In the genomic region with DNA sequence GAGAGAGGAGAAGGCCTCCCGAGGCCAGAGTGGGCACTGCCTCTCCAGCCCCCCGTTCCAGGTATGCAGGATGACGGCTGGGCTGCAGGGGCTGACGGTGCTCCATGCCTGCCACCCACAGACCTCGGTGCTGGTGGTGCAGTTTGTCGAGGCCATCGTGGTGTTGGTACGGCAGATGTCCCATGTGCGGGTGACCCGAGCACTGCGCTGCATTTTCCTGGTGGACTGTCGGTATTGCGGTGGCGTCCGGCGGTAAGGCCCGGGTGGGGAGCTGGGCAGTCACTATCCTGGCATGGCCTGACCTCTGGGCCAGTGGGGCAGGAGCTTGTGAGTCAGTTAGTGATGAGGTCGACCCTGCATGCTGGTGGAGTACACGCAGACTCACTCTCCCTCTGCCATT, we compare ENCODE assay signal across 25 cellular contexts.
"Had no signal": no experiment of that assay in that cellular context is flagged by ENCODE, and none has a peak within 500 bp of the region (broad histone marks: within the 10 kb centered on the region; RNA-seq: fewer than 3 reads in every experiment).

No MANE protein-coding gene starts in this region.

- H3K27ac ChIP-seq: esophagus muscularis mucosa, foreskin keratinocyte, stomach, thyroid gland, upper lobe of left lung had no signal

- H3K27me3 ChIP-seq: esophagus muscularis mucosa, foreskin keratinocyte, stomach, thyroid gland, upper lobe of left lung had no signal

- H3K4me3 ChIP-seq: esophagus muscularis mucosa, stomach, thyroid gland, upper lobe of left lung had no signal

- ATAC-seq: activated CD8-positive, alpha-beta T cell treated with anti-CD3 and anti-CD28 coated beads for 36 hours; activated naive CD4-positive, alpha-beta T cell treated with anti-CD3 and anti-CD28 coated beads, Interleukin-2, amount 50 U/mL, for 72 hours; foreskin keratinocyte; naive thymus-derived CD8-positive, alpha-beta T cell; sciatic nerve; SK-N-SH treated with all-trans-retinoic acid at 6 μM for 48 hours; stimulated activated naive B cell treated with anti-CD40 and anti-IgM and Interleukin-4, amounts not matched to agents 10 μg/mL and 1 μg/mL and 100 μg/mL, for 72 hours; WTC11 had no signal

- H3K9me3 ChIP-seq: esophagus muscularis mucosa, stomach, thyroid gland, upper lobe of left lung had no signal

- H3K27ac Mint-ChIP-seq: activated CD8-positive, alpha-beta T cell treated with anti-CD3 and anti-CD28 coated beads for 36 hours; activated T-helper 2 cell treated with anti-CD3 and anti-CD28 coated beads, Interferon-gamma antibody, Interleukin-2, Interleukin-4, amounts not matched to agents 10 μg/mL and 5 μg/mL and 100 μg/mL, durations not matched to agents 14 hours and 24 hours and 36 hours; stimulated activated naive B cell treated with anti-CD40 and anti-IgM and Interleukin-4, amounts not matched to agents 10 μg/mL and 1 μg/mL and 100 μg/mL, for 72 hours; WTC11 had no signal

- DNase-seq: activated CD4-positive, alpha-beta T cell treated with anti-CD3 and anti-CD28 coated beads, Interleukin-2, amount 50 U/mL, for 1 hour; activated CD8-positive, alpha-beta T cell treated with anti-CD3 and anti-CD28 coated beads for 36 hours; activated naive CD4-positive, alpha-beta T cell; activated T-cell treated with anti-CD3 and anti-CD28 coated beads, Interleukin-2, amount 50 U/mL, for 48 hours; anterior cingulate cortex; dermis blood vessel endothelial cell; effector CD4-positive, alpha-beta T cell; foreskin keratinocyte; midbrain; naive thymus-derived CD8-positive, alpha-beta T cell; small intestine; stimulated activated CD4-positive, alpha-beta T cell treated with anti-CD3 and anti-CD28 coated beads, Interleukin-4, amount 100 ng/mL, for 4 hours; stimulated activated CD8-positive, alpha-beta memory T cell treated with anti-CD3 and anti-CD28 coated beads, Interleukin-4, amount 100 ng/mL, for 48 hours; stimulated activated naive B cell treated with anti-CD40 and anti-IgM and Interleukin-4, amounts not matched to agents 10 μg/mL and 1 μg/mL and 100 μg/mL, for 72 hours; stomach; T-helper 2 cell; thyroid gland; upper lobe of left lung had no signal

- H3K4me3 Mint-ChIP-seq: activated CD8-positive, alpha-beta T cell treated with anti-CD3 and anti-CD28 coated beads for 36 hours; neural crest cell; stimulated activated naive B cell treated with anti-CD40 and anti-IgM and Interleukin-4, amounts not matched to agents 10 μg/mL and 1 μg/mL and 100 μg/mL, for 72 hours; WTC11 had no signal

- H3K9me3 Mint-ChIP-seq: activated CD8-positive, alpha-beta T cell treated with anti-CD3 and anti-CD28 coated beads for 36 hours; activated naive CD4-positive, alpha-beta T cell treated with anti-CD3 and anti-CD28 coated beads, Interleukin-2, amount 50 U/mL, for 72 hours; activated T-helper 2 cell treated with anti-CD3 and anti-CD28 coated beads, Interferon-gamma antibody, Interleukin-2, Interleukin-4, amounts not matched to agents 10 μg/mL and 5 μg/mL and 100 μg/mL, durations not matched to agents 14 hours and 24 hours and 36 hours; naive thymus-derived CD8-positive, alpha-beta T cell; neural crest cell; stimulated activated naive B cell treated with anti-CD40 and anti-IgM and Interleukin-4, amounts not matched to agents 10 μg/mL and 1 μg/mL and 100 μg/mL, for 72 hours; WTC11 had no signal

- H3K4me1 Mint-ChIP-seq: WTC11 had no signal

- H3K27me3 Mint-ChIP-seq: activated CD8-positive, alpha-beta T cell treated with anti-CD3 and anti-CD28 coated beads for 36 hours; naive thymus-derived CD8-positive, alpha-beta T cell; stimulated activated naive B cell treated with anti-CD40 and anti-IgM and Interleukin-4, amounts not matched to agents 10 μg/mL and 1 μg/mL and 100 μg/mL, for 72 hours had no signal
